Comparison of ENCODE assay signal across 8 cellular contexts in genomic region chr2:112259509-112260294, GRCh38. TPM values are rescaled to one million over a fixed set of nuclear protein-coding genes. Genes with fewer than 3 reads are reported as not detected.
A peak's percentile ranks its signal among the peaks of the same experiment; 100 is the strongest.
DNase-seq lines count a peak whose midpoint lies in the region; ATAC-seq, FAIRE-seq and TF ChIP-seq lines count a peak whose summit lies in the region.

No MANE protein-coding gene starts in this region.

- H3K27ac Mint-ChIP-seq in H9, result peak overlapping the region in 2 of 3 experiments; percentile 41 to 83; a peak in 3 of 7 replicates

- H3K27ac ChIP-seq in H9 (ENCODE audit: insufficient read length, low read depth, low read length) (no peak overlapping the region), K562 (ENCODE audit: extremely low read depth, low read depth, low read length) (no peak overlapping the region; the same call in 2 of the 3 replicates), iPS DF 6.9 (ENCODE audit: low read length) (no peak overlapping the region)

- BruUV-seq in K562 (replicated peaks; lab: Mats Ljungman, UMichigan), result no TSS peak

- no peak overlapping the region for H3T11ph ChIP-seq in H9 (ENCODE audit: low read length)

- H3K9ac ChIP-seq in H9 (ENCODE audit: extremely low read depth, insufficient read length, low read length), result no peak overlapping the region
- 0 out of 4 replicates have a peak overlapping the region, but pooled peaks of 1 of the 2 experiments have one; percentile 30 for H3K9ac ChIP-seq in K562 (ENCODE audit: insufficient read depth in 1 of 2, low read depth in 2 of 2, low read length in 2 of 2)

- POLR2A ChIA-PET in K562 (lab: Yijun Ruan, JAX), result interaction anchor here (0.6 to 1.0 kb wide), 2 partner anchors 13 to 226 kb away, joined by 3 to 4 read pairs; no protein-coding TSS in a partner anchor

- H3K79me1 ChIP-seq in H9 (ENCODE audit: insufficient read depth, low read depth, low read length, poor library complexity, severe bottlenecking), result no peaks in the 10 kb centered on the region

- H3K79me2 ChIP-seq in H9 (ENCODE audit: insufficient read depth, low read length) (no peaks in the 10 kb centered on the region), K562 (ENCODE audit: control insufficient read depth, insufficient read depth, low read length) (no peaks in the 10 kb centered on the region)

- no peaks in the 10 kb centered on the region for H3K9me1 ChIP-seq in K562 (ENCODE audit: control insufficient read depth, insufficient read depth, low read length)

- H4K20me1 ChIP-seq in H9 (ENCODE audit: control insufficient read depth, insufficient read depth, insufficient read length), result no peaks in the 10 kb centered on the region
- H4K20me1 ChIP-seq in K562 (replicated peaks; ENCODE audit: control insufficient read depth, insufficient read depth, low read length), result no peaks in the 10 kb centered on the region

- TF ChIP-seq RAD21 in K562 (CRISPR knock-in tag; conservative IDR thresholded peaks at IDR 0.05 in 1 of 2, IDR thresholded peaks at IDR 0.05 in 1 of 2), result peak; percentile 89 to 92

- peaks cover 4 to 15% of the 10 kb centered on the region in 2 experiments for H3K4me1 Mint-ChIP-seq in H9

- no peak for TF ChIP-seq EP300 in K562 (IDR thresholded peaks at IDR 0.05; ENCODE audit: low read length)

- no peak overlapping the region for H2BK15ac ChIP-seq in H9 (ENCODE audit: low read depth, low read length)

- H3K18ac ChIP-seq in H9 (ENCODE audit: insufficient read length, low read depth, low read length), result no peak overlapping the region

- no peak overlapping the region for H2AK5ac ChIP-seq in H9 (ENCODE audit: insufficient read length, low read length)

- no peaks in the 10 kb centered on the region for H3K9me3 ChIP-seq in H9 (ENCODE audit: control insufficient read depth, low read depth, low read length)
- peaks cover 5% of the 10 kb centered on the region; the same call in 1 of the 2 replicates for H3K9me3 ChIP-seq in K562 (replicated peaks; ENCODE audit: control insufficient read depth, insufficient read depth, low read depth, low read length)
- peaks cover 1% of the 10 kb centered on the region; the same call in 1 of the 2 replicates for H3K9me3 ChIP-seq in iPS DF 6.9 (ENCODE audit: control insufficient read depth, insufficient read depth, low read length)

- no peaks in the 10 kb centered on the region for H3K36me3 ChIP-seq in K562 (ENCODE audit: control insufficient read depth, insufficient read depth, low read length)
- no peaks in the 10 kb centered on the region for H3K36me3 ChIP-seq in iPS DF 6.9 (ENCODE audit: control insufficient read depth, insufficient read depth, low read length)

- FAIRE-seq in K562 (lab: Jason Lieb, UNC), result peak; percentile 93

- TF ChIP-seq POLR2A in K562 (conservative IDR thresholded peaks at IDR 0.05), result no peak

- H2BK120ac ChIP-seq in H9 (ENCODE audit: low read depth, low read length, poor library complexity, severe bottlenecking), result no peak overlapping the region

- no peak overlapping the region for H2BK5ac ChIP-seq in H9 (ENCODE audit: insufficient read length, low read length)

- no peak overlapping the region for H4K5ac ChIP-seq in H9 (ENCODE audit: insufficient read length, low read depth, low read length)

- H3K27me3 Mint-ChIP-seq in H9 (ENCODE audit: low read depth), result peaks cover 3% of the 10 kb centered on the region; the same call in 1 of the 2 replicates

- no peak overlapping the region for H2BK12ac ChIP-seq in H9 (ENCODE audit: insufficient read length, low read depth, low read length)

- H3K4ac ChIP-seq in H9 (ENCODE audit: low read depth, low read length), result no peak overlapping the region

- no peaks in the 10 kb centered on the region for H3K27me3 ChIP-seq in H9 (ENCODE audit: insufficient read depth, low read length)
- no peaks in the 10 kb centered on the region for H3K27me3 ChIP-seq in K562 (ENCODE audit: control insufficient read depth in 2 of 2, insufficient read depth in 2 of 2, low read length in 2 of 2)
- no peaks in the 10 kb centered on the region for H3K27me3 ChIP-seq in iPS DF 6.9 (ENCODE audit: control insufficient read depth, insufficient read depth, low read length)

- H3K56ac ChIP-seq in H9 (ENCODE audit: insufficient read length, low read depth, low read length), result no peak overlapping the region

- H2BK20ac ChIP-seq in H9 (ENCODE audit: low read depth, low read length, poor library complexity, severe bottlenecking), result no peak overlapping the region

- H4K91ac ChIP-seq in H9 (ENCODE audit: insufficient read length, low read depth, low read length), result no peak overlapping the region

- TF ChIP-seq CTCF in H9 (conservative IDR thresholded peaks at IDR 0.05) (peak; percentile 97), K562 (IDR thresholded peaks at IDR 0.05 in 2 of 3, conservative IDR thresholded peaks at IDR 0.05 in 1 of 3; ENCODE audit: insufficient read depth in 2 of 3, low read depth in 1 of 3, low read length in 3 of 3) (peak; percentile 93 to 99 (median 96))

- no peak overlapping the region for H3K14ac ChIP-seq in H9 (ENCODE audit: insufficient read depth, low read length)

- H2AFZ ChIP-seq in H9 (ENCODE audit: low read length) (peak overlapping the region; percentile 79), K562 (ENCODE audit: low read depth, low read length) (peak overlapping the region; percentile 95)

- no peak overlapping the region for H3K23ac ChIP-seq in H9 (ENCODE audit: insufficient read length, low read depth, low read length)

- peaks cover 4% of the 10 kb centered on the region; the same call in 1 of the 2 replicates for H3K4me1 ChIP-seq in H9 (ENCODE audit: insufficient read depth, low read length)
- H3K4me1 ChIP-seq in K562 (replicated peaks in 1 of 2; ENCODE audit: control insufficient read depth in 2 of 2, insufficient read depth in 2 of 2, low read length in 2 of 2), result peaks cover 6 to 17% of the 10 kb centered on the region in 2 experiments
- no peaks in the 10 kb centered on the region; the same call in 1 of the 2 replicates for H3K4me1 ChIP-seq in iPS DF 6.9 (ENCODE audit: control insufficient read depth, insufficient read depth, low read length)

- H3K23me2 ChIP-seq in H9 (ENCODE audit: insufficient read length, low read depth, low read length, poor library complexity, severe bottlenecking), result no peaks in the 10 kb centered on the region

- H4K8ac ChIP-seq in H9 (replicated peaks; ENCODE audit: insufficient read length, low read depth, low read length), result no peak overlapping the region

- CTCF ChIA-PET in K562 (lab: Yijun Ruan, JAX; ENCODE audit: low intra/inter-chr PET ratio), result interaction anchor here (0.5 to 0.7 kb wide), 4 partner anchors 174 to 681 kb away, joined by 3 to 6 read pairs (median 3); no protein-coding TSS in a partner anchor

- H3K36me3 Mint-ChIP-seq in H9 (ENCODE audit: insufficient read depth in 1 of 3, low read depth in 3 of 3), result peaks cover 0 to 17% (median 6%) of the 10 kb centered on the region in 3 experiments; a peak in 4 of 7 replicates

- peak; percentile 65 for DNase-seq in Caki2 (ENCODE audit: low read depth)
- DNase-seq in H9, result peak; percentile 83
- DNase-seq in NCI-H2081 (lab: John Stamatoyannopoulos, UW), result peak; percentile 48 to 76
- DNase-seq in UCSD-AML1 (lab: John Stamatoyannopoulos, UW; ENCODE audit: unreplicated experiment), result peak; percentile 74
- peak; percentile 52 to 90 (median 69) for DNase-seq in K562 (ENCODE audit: extremely low read depth in 1 of 4, low spot score in 3 of 4)
- DNase-seq in iPS DF 6.9 (ENCODE audit: low read depth, low spot score), result peak; percentile 85
- peak; percentile 70 to 81 for DNase-seq in stimulated activated CD4-positive, alpha-beta T cell treated with anti-CD3 and anti-CD28 coated beads, Interleukin-12 subunit alpha, Interleukin-12 subunit beta, amount 100 ng/mL, for 24 hours (ENCODE audit: low read depth in 2 of 2)

- no CpG with 5 or more reads among the region's 15 CpGs for WGBS in H9 (ENCODE audit: extremely low coverage, insufficient read length, low lambda C conversion rate)
- 15% methylated on average over 15 of the region's 15 CpGs for WGBS in K562 (ENCODE audit: insufficient coverage, low coverage, missing lambda C conversion rate)
- WGBS in iPS DF 6.9 (ENCODE audit: insufficient coverage, insufficient read length), result no CpG with 5 or more reads among the region's 15 CpGs

- no peak overlapping the region for H3K4me3 ChIP-seq in K562
- H3K4me3 ChIP-seq in iPS DF 6.9 (ENCODE audit: low read length), result no peak overlapping the region

- H3K9me3 Mint-ChIP-seq in H9, result peaks cover 16 to 19% of the 10 kb centered on the region in 2 experiments

- H3K4me2 ChIP-seq in H9 (ENCODE audit: insufficient read depth, insufficient read length, low read length), result peak overlapping the region; percentile 25
- H3K4me2 ChIP-seq in K562 (ENCODE audit: insufficient read depth, low read length), result peak overlapping the region; percentile 72

- ATAC-seq in K562, result peak; percentile 76
- no peak for ATAC-seq in GM19328 (IDR thresholded peaks at IDR 0.05; ENCODE audit: unreplicated experiment)

- H3K4me3 Mint-ChIP-seq in H9, result peak overlapping the region; percentile 25 to 27; a peak in 3 of 5 replicates

- intact Hi-C loops in K562 (cut with micrococcal nuclease), result loop anchor here (1.0 to 5.0 kb wide), 5 partner anchors 137 to 362 kb away; partner anchors contain the start of genes MERTK and TTL

- in situ Hi-C loops in Caki2 (cut with HindIII; ENCODE audit: low pct_unique_long_range_greater_than_20kb, low sequenced_read_pairs) (no loop called here), K562 (cut with MboI) (loop anchor here (25.0 kb wide), 1 partner anchor 228 kb away; the partner anchor contains the start of gene TTL)

RNA-seq across cellular contexts. Expression of gene ZC3H8, which starts 4.9 kb away (rescaled TPM):
- total RNA-seq in Caki2 (2014; rRNA removed; shearing (Covaris generic); ENCODE audit: low replicate concordance), result 4.0 and 6.3 TPM in 2 replicates
- total RNA-seq in H9 (2021) (6.9 TPM in 2 replicates), K562 (2014; rRNA removed) (18.6 and 20.3 TPM in 2 replicates), K562 (2014; rRNA removed; fragmentation: Illumina TruSeq; extraction: Trizol) (40.6 and 41.5 TPM in 2 replicates), K562 (2015; rRNA removed; fragmentation: Illumina TruSeq; extraction: Trizol) (29.6 and 33.3 TPM in 2 replicates), K562 (2021) (17.2 and 17.7 TPM in 2 replicates)
- 27.3 and 80.4 TPM in 2 replicates for total RNA-seq in K562 (2011; cell fraction: chromatin; rRNA removed; ENCODE audit: low replicate concordance)
- 10.7 and 10.8 TPM in 2 replicates for total RNA-seq in K562 (2011; cell fraction: nucleolus; rRNA removed)
- 15.0 and 17.5 TPM in 2 replicates for total RNA-seq in K562 (2011; cell fraction: nucleoplasm; rRNA removed)
- polyA plus RNA-seq in K562 (2011; rRNA removed) (9.8 and 11.6 TPM in 2 replicates), K562 (2014; fragmentation: Illumina TruSeq; extraction: Trizol) (24.6 and 31.7 TPM in 2 replicates), K562 (2014; fragmentation: Nextera tagmentation; extraction: Ambion mirVana) (10 to 100 TPM; 26.1 to 27.5 TPM), K562 (2014; rRNA removed) (25.7 and 31.0 TPM in 2 replicates)
- 1.1 and 2.7 TPM in 2 replicates for polyA plus RNA-seq in K562 (2011; cell fraction: cytosol; rRNA removed)
- 8.2 and 8.4 TPM in 2 replicates for polyA plus RNA-seq in K562 (2011; cell fraction: nucleus; rRNA removed)
- polyA plus RNA-seq in K562 (2012), result 15.0 and 22.0 TPM in 2 replicates
- 9.2 and 14.5 TPM in 2 replicates for polyA minus RNA-seq in K562 (2011; rRNA and poly(A)+ RNA removed)
- 4.2 and 4.9 TPM in 2 replicates for polyA minus RNA-seq in K562 (2011; cell fraction: cytosol; rRNA and poly(A)+ RNA removed)
- 4.6 and 10.4 TPM in 2 replicates for polyA minus RNA-seq in K562 (2011; cell fraction: nucleus; rRNA and poly(A)+ RNA removed)

RNA-seq across cellular contexts. Expression of gene ZC3H6, which starts 15.7 kb away (rescaled TPM):
- 0.70 and 8.6 TPM in 2 replicates for total RNA-seq in Caki2 (2014; rRNA removed; shearing (Covaris generic); ENCODE audit: low replicate concordance)
- total RNA-seq in H9 (2021), result 3.5 and 4.8 TPM in 2 replicates
- total RNA-seq in K562 (2011; cell fraction: chromatin; rRNA removed; ENCODE audit: low replicate concordance), result 2.2 and 7.9 TPM in 2 replicates
- total RNA-seq in K562 (2011; cell fraction: nucleolus; rRNA removed), result 1.0 and 1.4 TPM in 2 replicates
- total RNA-seq in K562 (2011; cell fraction: nucleoplasm; rRNA removed), result 3.1 and 3.6 TPM in 2 replicates
- 1.3 and 1.6 TPM in 2 replicates for total RNA-seq in K562 (2014; rRNA removed)
- 1.9 and 4.2 TPM in 2 replicates for total RNA-seq in K562 (2014; rRNA removed; fragmentation: Illumina TruSeq; extraction: Trizol)
- 1.5 and 1.9 TPM in 2 replicates for total RNA-seq in K562 (2015; rRNA removed; fragmentation: Illumina TruSeq; extraction: Trizol)
- 1.9 and 2.6 TPM in 2 replicates for total RNA-seq in K562 (2021)
- 1.5 and 2.5 TPM in 2 replicates for polyA plus RNA-seq in K562 (2011; rRNA removed)
- 0.37 and 1.2 TPM in 2 replicates for polyA plus RNA-seq in K562 (2011; cell fraction: cytosol; rRNA removed)
- 2.2 and 3.8 TPM in 2 replicates for polyA plus RNA-seq in K562 (2011; cell fraction: nucleus; rRNA removed)
- 1.8 and 2.0 TPM in 2 replicates for polyA plus RNA-seq in K562 (2012)
- 1.2 and 2.1 TPM in 2 replicates for polyA plus RNA-seq in K562 (2014; fragmentation: Illumina TruSeq; extraction: Trizol)
- under 1 TPM; 0.45 to 0.53 TPM for polyA plus RNA-seq in K562 (2014; fragmentation: Nextera tagmentation; extraction: Ambion mirVana)
- 1.7 and 2.5 TPM in 2 replicates for polyA plus RNA-seq in K562 (2014; rRNA removed)
- 1.6 and 4.5 TPM in 2 replicates for polyA minus RNA-seq in K562 (2011; rRNA and poly(A)+ RNA removed)
- polyA minus RNA-seq in K562 (2011; cell fraction: cytosol; rRNA and poly(A)+ RNA removed), result 0.76 and 2.0 TPM in 2 replicates
- polyA minus RNA-seq in K562 (2011; cell fraction: nucleus; rRNA and poly(A)+ RNA removed), result 1.1 and 3.6 TPM in 2 replicates
